Comparison of ENCODE assay signal across 1 cellular context in the genomic region with DNA sequence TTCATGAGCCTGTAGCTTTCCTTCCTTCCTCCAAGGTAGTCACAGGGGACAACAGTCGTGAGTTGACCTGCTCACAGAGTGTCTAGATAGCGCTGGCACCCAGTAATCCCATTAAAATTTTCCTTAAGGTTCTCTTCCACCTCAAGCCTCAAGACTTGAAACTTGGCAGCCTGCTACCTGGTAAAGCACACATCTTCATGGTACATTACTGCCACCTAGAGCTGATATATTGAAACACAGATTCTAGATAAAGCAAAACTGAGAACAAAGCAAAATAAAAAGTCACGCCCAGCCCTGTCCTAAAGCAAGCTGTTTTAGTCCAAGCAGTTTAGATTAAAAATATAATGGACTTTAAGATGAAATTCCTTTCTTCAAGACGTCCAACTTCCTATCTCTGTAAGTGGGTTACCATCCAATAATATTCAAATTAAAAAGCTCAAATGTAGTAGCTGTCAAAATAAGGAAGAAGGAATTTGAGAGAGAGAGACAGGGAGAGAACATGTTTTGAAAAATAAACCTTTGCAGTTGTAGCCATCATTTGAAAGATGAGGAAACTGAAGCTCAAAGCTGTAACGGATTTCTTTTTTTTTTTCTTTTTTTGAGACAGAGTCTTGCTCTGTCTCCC.
TF ChIP-seq lines count a peak whose summit lies in the region.

No MANE protein-coding gene starts in this region.

TF ChIP-seq in H1, 55 proteins besides CTCF, POLR2A, EP300 and RAD21 (continued from another document):
- TF ChIP-seq, protein P1, sequence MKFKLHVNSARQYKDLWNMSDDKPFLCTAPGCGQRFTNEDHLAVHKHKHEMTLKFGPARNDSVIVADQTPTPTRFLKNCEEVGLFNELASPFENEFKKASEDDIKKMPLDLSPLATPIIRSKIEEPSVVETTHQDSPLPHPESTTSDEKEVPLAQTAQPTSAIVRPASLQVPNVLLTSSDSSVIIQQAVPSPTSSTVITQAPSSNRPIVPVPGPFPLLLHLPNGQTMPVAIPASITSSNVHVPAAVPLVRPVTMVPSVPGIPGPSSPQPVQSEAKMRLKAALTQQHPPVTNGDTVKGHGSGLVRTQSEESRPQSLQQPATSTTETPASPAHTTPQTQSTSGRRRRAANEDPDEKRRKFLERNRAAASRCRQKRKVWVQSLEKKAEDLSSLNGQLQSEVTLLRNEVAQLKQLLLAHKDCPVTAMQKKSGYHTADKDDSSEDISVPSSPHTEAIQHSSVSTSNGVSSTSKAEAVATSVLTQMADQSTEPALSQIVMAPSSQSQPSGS (IDR thresholded peaks at IDR 0.05; ENCODE audit: low read length) = no peak
- TF ChIP-seq GABPA (IDR thresholded peaks at IDR 0.05; ENCODE audit: borderline replicate concordance, insufficient read depth, low read length) (no peak), CTBP2 (IDR thresholded peaks at IDR 0.05; ENCODE audit: borderline replicate concordance, insufficient read depth, insufficient read length, low read length) (no peak)
- TF ChIP-seq, protein P2, sequence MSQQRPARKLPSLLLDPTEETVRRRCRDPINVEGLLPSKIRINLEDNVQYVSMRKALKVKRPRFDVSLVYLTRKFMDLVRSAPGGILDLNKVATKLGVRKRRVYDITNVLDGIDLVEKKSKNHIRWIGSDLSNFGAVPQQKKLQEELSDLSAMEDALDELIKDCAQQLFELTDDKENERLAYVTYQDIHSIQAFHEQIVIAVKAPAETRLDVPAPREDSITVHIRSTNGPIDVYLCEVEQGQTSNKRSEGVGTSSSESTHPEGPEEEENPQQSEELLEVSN (IDR thresholded peaks at IDR 0.05) = no peak
TF ChIP-seq in H1: peak in this region for 0.
